2 cellular contexts compared by ENCODE assay signal in genomic region chr9:97045300-97045699, GRCh38.
TF ChIP-seq lines count a peak whose summit lies in the region.

No MANE protein-coding gene starts in this region.

TF ChIP-seq in HCT116, 20 proteins besides CTCF, POLR2A, EP300 and RAD21:
- TF ChIP-seq REST (IDR thresholded peaks at IDR 0.05; ENCODE audit: low read depth) (no peak), ZBTB33 (IDR thresholded peaks at IDR 0.05; ENCODE audit: extremely low read depth, insufficient replicate concordance, low read length) (no peak), ZFX (IDR thresholded peaks at IDR 0.05) (no peak), SRF (IDR thresholded peaks at IDR 0.05; ENCODE audit: low read depth) (no peak), TCF7L2 (IDR thresholded peaks at IDR 0.05; ENCODE audit: borderline replicate concordance, extremely low read depth, insufficient read depth, insufficient read length) (no peak), POLR2AphosphoS5 (IDR thresholded peaks at IDR 0.05; ENCODE audit: low read depth, low read length) (no peak), ELF1 (IDR thresholded peaks at IDR 0.05; ENCODE audit: borderline replicate concordance, low read depth) (no peak), CEBPB (IDR thresholded peaks at IDR 0.05; ENCODE audit: low read depth) (no peak), MAX (IDR thresholded peaks at IDR 0.05) (no peak), ATF3 (IDR thresholded peaks at IDR 0.05) (no peak), SP1 (IDR thresholded peaks at IDR 0.05; ENCODE audit: low read depth) (no peak)

TF ChIP-seq in H1, 55 proteins besides CTCF, POLR2A, EP300 and RAD21:
- no peak for TF ChIP-seq SIN3A (conservative IDR thresholded peaks at IDR 0.05 in 1 of 2, IDR thresholded peaks at IDR 0.05 in 1 of 2; ENCODE audit: low read depth in 1 of 2, low read length in 2 of 2)
- TF ChIP-seq SP2 (IDR thresholded peaks at IDR 0.05; ENCODE audit: low read length), result no peak
- no peak for TF ChIP-seq NRF1 (IDR thresholded peaks at IDR 0.05; ENCODE audit: low read depth, low read length)
- no peak for TF ChIP-seq USF2 (IDR thresholded peaks at IDR 0.05; ENCODE audit: low read length)
- TF ChIP-seq RXRA (IDR thresholded peaks at IDR 0.05; ENCODE audit: insufficient read depth, low read depth, low read length), result no peak
- no peak for TF ChIP-seq SIX5 (IDR thresholded peaks at IDR 0.05; ENCODE audit: low read depth, low read length)
- no peak for TF ChIP-seq RBBP5 (IDR thresholded peaks at IDR 0.05; ENCODE audit: borderline replicate concordance, low read depth, low read length)
- no peak for TF ChIP-seq SP1 (IDR thresholded peaks at IDR 0.05; ENCODE audit: low read depth, low read length)
- no peak for TF ChIP-seq ZNF274 (IDR thresholded peaks at IDR 0.05; ENCODE audit: borderline replicate concordance, extremely low read depth, low read length)
- TF ChIP-seq FOSL1 (IDR thresholded peaks at IDR 0.05; ENCODE audit: insufficient read depth, low read depth, low read length), result no peak
- TF ChIP-seq KDM4A (IDR thresholded peaks at IDR 0.05; ENCODE audit: low read depth, low read length, severe bottlenecking), result no peak
- TF ChIP-seq NANOG (IDR thresholded peaks at IDR 0.05; ENCODE audit: insufficient read depth, low read depth, low read length, poor library complexity, severe bottlenecking), result no peak
- TF ChIP-seq MAX (IDR thresholded peaks at IDR 0.05), result no peak
- TF ChIP-seq CHD1 (IDR thresholded peaks at IDR 0.05; ENCODE audit: low read depth, low read length), result no peak
- no peak for TF ChIP-seq ASH2L (IDR thresholded peaks at IDR 0.05; ENCODE audit: low read length)
